In the genomic region with DNA sequence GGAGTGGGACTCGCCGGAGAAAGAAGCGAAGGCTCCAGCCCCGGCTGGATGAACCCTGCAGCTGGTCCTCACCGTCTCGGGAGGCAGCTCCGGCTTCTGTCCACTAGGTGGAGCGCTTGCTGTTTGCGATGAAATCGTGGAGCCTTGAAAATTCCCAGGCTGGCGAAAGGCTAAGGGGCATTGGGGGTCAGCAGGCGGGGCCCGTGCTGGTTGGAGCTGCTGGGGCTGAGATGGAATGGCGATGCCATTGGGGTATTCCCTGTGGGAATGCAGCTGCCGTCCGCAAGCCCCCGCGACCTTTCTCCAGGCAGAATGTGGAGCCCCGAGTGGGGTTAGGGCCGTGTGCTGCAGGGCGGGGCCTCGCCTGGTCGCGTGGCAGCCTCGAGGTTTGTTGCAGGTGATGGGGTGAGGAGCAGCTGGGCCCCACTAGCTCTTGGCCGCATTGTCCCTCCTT, we compare ENCODE assay signal across 1 cellular context.
TF ChIP-seq lines count a peak whose summit lies in the region.

No MANE protein-coding gene starts in this region.

TF ChIP-seq in HepG2, 621 proteins besides CTCF, POLR2A, EP300 and RAD21 (continued from another document):
- TF ChIP-seq MIER3 (CRISPR knock-in tag; IDR thresholded peaks at IDR 0.05; ENCODE audit: borderline replicate concordance): no peak; the same call in 1 of the 2 replicates
- TF ChIP-seq, protein P1, sequence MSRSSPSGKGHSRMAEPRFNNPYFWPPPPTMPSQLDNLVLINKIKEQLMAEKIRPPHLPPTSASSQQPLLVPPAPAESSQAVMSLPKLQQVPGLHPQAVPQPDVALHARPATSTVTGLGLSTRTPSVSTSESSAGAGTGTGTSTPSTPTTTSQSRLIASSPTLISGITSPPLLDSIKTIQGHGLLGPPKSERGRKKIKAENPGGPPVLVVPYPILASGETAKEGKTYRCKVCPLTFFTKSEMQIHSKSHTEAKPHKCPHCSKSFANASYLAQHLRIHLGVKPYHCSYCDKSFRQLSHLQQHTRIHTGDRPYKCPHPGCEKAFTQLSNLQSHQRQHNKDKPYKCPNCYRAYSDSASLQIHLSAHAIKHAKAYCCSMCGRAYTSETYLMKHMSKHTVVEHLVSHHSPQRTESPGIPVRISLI (CRISPR knock-in tag; IDR thresholded peaks at IDR 0.05; ENCODE audit: borderline replicate concordance): no peak
